Comparison of ENCODE assay signal across 16 cellular contexts in the genomic region with DNA sequence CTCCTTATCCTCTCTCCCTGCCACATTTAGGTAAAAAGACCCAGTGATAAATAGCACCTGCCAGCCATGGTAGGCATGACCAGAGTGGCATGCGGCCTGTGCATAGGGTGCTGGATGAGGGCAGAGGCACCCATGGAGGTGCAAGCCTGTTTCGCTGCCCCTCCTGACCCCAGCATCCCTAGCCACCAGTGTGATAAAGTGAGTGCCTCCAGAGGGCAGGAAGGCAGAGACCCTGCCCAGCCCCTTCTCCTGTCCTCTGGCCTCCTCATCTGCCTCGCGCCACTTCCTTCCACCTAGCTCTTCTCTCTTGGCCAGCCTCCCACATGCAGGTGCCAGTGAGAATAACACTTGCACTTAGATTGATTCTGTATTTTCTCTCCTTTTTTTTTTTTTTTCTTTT.
A peak's percentile ranks its signal among the peaks of the same experiment; 100 is the strongest.
DNase-seq lines count a peak whose midpoint lies in the region; ATAC-seq and FAIRE-seq lines count a peak whose summit lies in the region.
"Had no signal": no experiment of that assay in that cellular context is flagged by ENCODE, and none has a peak within 500 bp of the region (broad histone marks: within the 10 kb centered on the region; RNA-seq: fewer than 3 reads in every experiment).

No MANE protein-coding gene starts in this region.

- no peaks in the 10 kb centered on the region for H3K36me3 ChIP-seq in CD4-positive, alpha-beta memory T cell (ENCODE audit: insufficient read depth, low read length)
- H3K36me3 ChIP-seq: prostate gland had no signal

- H3K27me3 Mint-ChIP-seq in CD4-positive, alpha-beta memory T cell, result no peaks in the 10 kb centered on the region
- H3K27me3 Mint-ChIP-seq in activated CD4-positive, alpha-beta memory T cell treated with anti-CD3 and anti-CD28 coated beads, Interleukin-2, amount 10 ng/mL, durations not matched to agents 7 days and 5 days, result no peaks in the 10 kb centered on the region
- H3K27me3 Mint-ChIP-seq in naive B cell, result no peaks in the 10 kb centered on the region

- intact Hi-C loops in CD4-positive, alpha-beta memory T cell (cut with micrococcal nuclease), result no loop called here

- peaks cover 26 to 57% (median 43%) of the 10 kb centered on the region in 4 donors for H3K4me1 Mint-ChIP-seq in CD4-positive, alpha-beta memory T cell
- peaks cover 62% of the 10 kb centered on the region for H3K4me1 Mint-ChIP-seq in activated CD4-positive, alpha-beta memory T cell treated with anti-CD3 and anti-CD28 coated beads, Interleukin-2, amount 10 ng/mL, durations not matched to agents 7 days and 5 days
- H3K4me1 Mint-ChIP-seq in naive B cell, result peaks cover 29 to 32% (median 31%) of the 10 kb centered on the region in 3 donors

- H3K4me3 ChIP-seq in CD4-positive, alpha-beta memory T cell (ENCODE audit: low read length in 2 of 2), result no peak overlapping the region
- H3K4me3 ChIP-seq: prostate gland had no signal

- H3K4me1 ChIP-seq in CD4-positive, alpha-beta memory T cell (ENCODE audit: insufficient read depth, low read length), result peaks cover 25% of the 10 kb centered on the region
- H3K4me1 ChIP-seq: prostate gland had no signal

- peak; percentile 33 for FAIRE-seq in GM19239 (lab: Jason Lieb, UNC)
- FAIRE-seq: islet of Langerhans had no signal

- no peaks in the 10 kb centered on the region for H3K9me3 Mint-ChIP-seq in CD4-positive, alpha-beta memory T cell
- no peaks in the 10 kb centered on the region for H3K9me3 Mint-ChIP-seq in activated CD4-positive, alpha-beta memory T cell treated with anti-CD3 and anti-CD28 coated beads, Interleukin-2, amount 10 ng/mL, durations not matched to agents 7 days and 5 days
- no peaks in the 10 kb centered on the region for H3K9me3 Mint-ChIP-seq in naive B cell
- H3K9me3 Mint-ChIP-seq: type B pancreatic cell had no signal

- CTCF ChIA-PET in CD4-positive, alpha-beta memory T cell (lab: Charles Lee; ENCODE audit: partially characterized antibody), result interaction anchor here (1.1 kb wide), 1 partner anchor 16 kb away, joined by 3 read pairs; no protein-coding TSS in a partner anchor
- CTCF ChIA-PET in activated CD4-positive, alpha-beta memory T cell treated with anti-CD3 and anti-CD28 coated beads, Interleukin-2, amount 10 ng/mL, durations not matched to agents 7 days and 5 days (lab: Charles Lee), result no interaction called here

- H3K4me3 Mint-ChIP-seq in CD4-positive, alpha-beta memory T cell, result peak overlapping the region in 3 of 8 donors; percentile 12 to 48 (median 22)
- no peak overlapping the region for H3K4me3 Mint-ChIP-seq in activated CD4-positive, alpha-beta memory T cell treated with anti-CD3 and anti-CD28 coated beads, Interleukin-2, amount 10 ng/mL, durations not matched to agents 7 days and 5 days
- peak overlapping the region in 4 of 8 donors; percentile 51 to 77 (median 59) for H3K4me3 Mint-ChIP-seq in naive B cell
- H3K4me3 Mint-ChIP-seq: type B pancreatic cell had no signal

- no peaks in the 10 kb centered on the region for H3K27me3 ChIP-seq in CD4-positive, alpha-beta memory T cell (ENCODE audit: insufficient read depth, low read length)

- no peak for DNase-seq in CD4-positive, alpha-beta memory T cell
- DNase-seq in GM19239 (ENCODE audit: insufficient read length, low spot score) (no peak), naive B cell (no peak), NCI-H2107 treated with DMSO at 0.1 percent for 48 hours (lab: John Stamatoyannopoulos, UW; ENCODE audit: unreplicated experiment) (no peak), dedifferentiated amniotic fluid mesenchymal stem cell (ENCODE audit: extremely low spot score) (no peak), LoVo (ENCODE audit: low spot score) (no peak)
- DNase-seq in activated CD4-positive, alpha-beta memory T cell treated with anti-CD3 and anti-CD28 coated beads, Interleukin-2, amount 10 ng/mL, durations not matched to agents 7 days and 5 days, result no peak
- DNase-seq: activated CD4-positive, CD25-positive, alpha-beta regulatory T cell; caudate nucleus; DND-41; midbrain; NCI-H2171 treated with DMSO at 0.1 percent for 48 hours had no signal

- H3K27ac Mint-ChIP-seq in CD4-positive, alpha-beta memory T cell, result peak overlapping the region in 6 of 7 donors; percentile 36 to 79 (median 64)
- peak overlapping the region; percentile 52 for H3K27ac Mint-ChIP-seq in activated CD4-positive, alpha-beta memory T cell treated with anti-CD3 and anti-CD28 coated beads, Interleukin-2, amount 10 ng/mL, durations not matched to agents 7 days and 5 days
- H3K27ac Mint-ChIP-seq in naive B cell, result peak overlapping the region in 4 of 6 donors; percentile 55 to 88 (median 66)

- H3K9me3 ChIP-seq in CD4-positive, alpha-beta memory T cell (ENCODE audit: control insufficient read depth in 1 of 2, low read length in 2 of 2), result no peaks in the 10 kb centered on the region
- H3K9me3 ChIP-seq: prostate gland had no signal

- peak in 1 of 2 donors; percentile 15 for ATAC-seq in naive B cell (ENCODE audit: low read depth in 2 of 2)
- no peak for ATAC-seq in HG02852 (IDR thresholded peaks at IDR 0.05; ENCODE audit: unreplicated experiment)

- POLR2A ChIA-PET in CD4-positive, alpha-beta memory T cell (lab: Charles Lee; ENCODE audit: partially characterized antibody), result interaction anchor here (0.6 to 1.1 kb wide), 3 partner anchors 12 to 107 kb away, joined by 3 to 5 read pairs (median 4); no protein-coding TSS in a partner anchor
- POLR2A ChIA-PET in activated CD4-positive, alpha-beta memory T cell treated with anti-CD3 and anti-CD28 coated beads, Interleukin-2, amount 10 ng/mL, durations not matched to agents 7 days and 5 days (lab: Charles Lee), result interaction anchor here (1.1 to 5.4 kb wide), 7 partner anchors 13 to 109 kb away, joined by 3 to 34 read pairs (median 7); partner anchors contain the start of gene FUT8

- no peaks in the 10 kb centered on the region for H3K36me3 Mint-ChIP-seq in CD4-positive, alpha-beta memory T cell
- peaks cover 11% of the 10 kb centered on the region for H3K36me3 Mint-ChIP-seq in activated CD4-positive, alpha-beta memory T cell treated with anti-CD3 and anti-CD28 coated beads, Interleukin-2, amount 10 ng/mL, durations not matched to agents 7 days and 5 days (ENCODE audit: low read depth)
- H3K36me3 Mint-ChIP-seq in naive B cell, result no peaks in the 10 kb centered on the region
- H3K36me3 Mint-ChIP-seq: type B pancreatic cell had no signal

- H3K27ac ChIP-seq in CD4-positive, alpha-beta memory T cell (ENCODE audit: low read depth, low read length), result no peak overlapping the region
- H3K27ac ChIP-seq: prostate gland had no signal
